Comparison of ENCODE assay signal across 16 cellular contexts in genomic region chr5:138874241-138874640, GRCh38. TPM values are rescaled to one million over a fixed set of nuclear protein-coding genes. Genes with fewer than 3 reads are reported as not detected.
DNase-seq lines count a peak whose midpoint lies in the region; ATAC-seq, FAIRE-seq and TF ChIP-seq lines count a peak whose summit lies in the region.
"Had no signal": no experiment of that assay in that cellular context is flagged by ENCODE, and none has a peak within 500 bp of the region (broad histone marks: within the 10 kb centered on the region; RNA-seq: fewer than 3 reads in every experiment).

No MANE protein-coding gene starts in this region.

- H3K4me3 ChIP-seq in IMR-90 (ENCODE audit: insufficient read depth, low read depth, low read length): no peak overlapping the region
- H3K4me3 ChIP-seq in astrocyte (ENCODE audit: insufficient read depth, low read depth, low read length): peak overlapping the region; percentile 57
- peak overlapping the region; percentile 21 for H3K4me3 ChIP-seq in kidney epithelial cell (ENCODE audit: low read depth, low read length)
- peak overlapping the region in 3 of 5 donors; percentile 38 to 56 (median 46) for H3K4me3 ChIP-seq in subcutaneous abdominal adipose tissue (ENCODE audit: low read depth in 1 of 5, low read length in 5 of 5)
- H3K4me3 ChIP-seq in esophagus muscularis mucosa: no peak overlapping the region
- H3K4me3 ChIP-seq: prostate gland had no signal

- no peak overlapping the region for H4K91ac ChIP-seq in IMR-90 (ENCODE audit: insufficient read depth, low read depth, low read length)

- H3K36me3 ChIP-seq in IMR-90 (ENCODE audit: control insufficient read depth, insufficient read depth, low read length): peaks cover 3% of the 10 kb centered on the region; the same call in 1 of the 2 replicates
- H3K36me3 ChIP-seq in astrocyte (ENCODE audit: insufficient read depth, low read length): no peaks in the 10 kb centered on the region
- no peaks in the 10 kb centered on the region for H3K36me3 ChIP-seq in kidney epithelial cell (ENCODE audit: control insufficient read depth, insufficient read depth, low read length)
- H3K36me3 ChIP-seq in subcutaneous abdominal adipose tissue (ENCODE audit: control insufficient read depth in 5 of 5, insufficient read depth in 5 of 5, low read length in 5 of 5): no peaks in the 10 kb centered on the region
- no peaks in the 10 kb centered on the region for H3K36me3 ChIP-seq in esophagus muscularis mucosa
- H3K36me3 ChIP-seq: gastrocnemius medialis, prostate gland, suprapubic skin had no signal

- H3K14ac ChIP-seq in IMR-90 (replicated peaks; ENCODE audit: low read depth, low read length): no peak overlapping the region

- in situ Hi-C loops in IMR-90 (cut with MboI; ENCODE audit: low sequenced_read_pairs): no loop called here
- in situ Hi-C loops in ACHN (cut with HindIII; ENCODE audit: low pct_ligation_motif_present, low pct_unique_long_range_greater_than_20kb, low sequenced_read_pairs): no loop called here

- H4K5ac ChIP-seq in IMR-90 (ENCODE audit: low read depth, low read length): no peak overlapping the region

- H3K27ac Mint-ChIP-seq in astrocyte (ENCODE audit: unreplicated experiment): no peak overlapping the region

- dilution Hi-C loops in IMR-90 (cut with HindIII; ENCODE audit: low sequenced_read_pairs, unreplicated experiment): no loop called here

- no peak overlapping the region for H3K4ac ChIP-seq in IMR-90 (ENCODE audit: low read depth, low read length)

- H2BK15ac ChIP-seq in IMR-90 (ENCODE audit: low read depth, low read length): no peak overlapping the region

- H3K4me3 Mint-ChIP-seq in astrocyte (ENCODE audit: unreplicated experiment): peak overlapping the region; percentile 24

- H3K4me2 ChIP-seq in IMR-90 (ENCODE audit: low read depth, low read length) (peak overlapping the region; percentile 92), astrocyte (ENCODE audit: low read length) (peak overlapping the region; percentile 86)

- H3K9me3 ChIP-seq in IMR-90 (ENCODE audit: control insufficient read depth, insufficient read depth, low read length) (no peaks in the 10 kb centered on the region), astrocyte (ENCODE audit: insufficient read depth, low read depth, low read length) (no peaks in the 10 kb centered on the region), subcutaneous abdominal adipose tissue (ENCODE audit: control insufficient read depth in 5 of 5, low read length in 5 of 5) (no peaks in the 10 kb centered on the region), esophagus muscularis mucosa (no peaks in the 10 kb centered on the region)
- H3K9me3 ChIP-seq: gastrocnemius medialis, prostate gland, suprapubic skin had no signal

- H3K56ac ChIP-seq in IMR-90 (ENCODE audit: extremely low read depth, insufficient read depth, low read length): no peak overlapping the region

- 60% methylated on average over 1 of the region's 6 CpGs; no CpG with 5 or more reads in 1 of the 2 experiments for WGBS in IMR-90 (ENCODE audit: extremely low coverage in 2 of 2, insufficient read length in 1 of 2), 2 experiments
- WGBS in esophagus muscularis mucosa: 83% methylated on average over 6 of the region's 6 CpGs

- H3K9me1 ChIP-seq in IMR-90 (ENCODE audit: insufficient read depth, low read length): peaks cover 21% of the 10 kb centered on the region

- POLR2A ChIA-PET in IMR-90 (lab: Charles Lee; ENCODE audit: unreplicated experiment): interaction anchor here (0.6 kb wide), 1 partner anchor 239 kb away, joined by 4 read pairs; no protein-coding TSS in a partner anchor

- intact Hi-C loops in IMR-90 (cut with micrococcal nuclease) (no loop called here), esophagus muscularis mucosa (cut with DNase I) (no loop called here)

- no peak for TF ChIP-seq POLR2A in IMR-90 (IDR thresholded peaks at IDR 0.05; ENCODE audit: low read depth, low read length)
- no peak for TF ChIP-seq POLR2A in esophagus muscularis mucosa (IDR thresholded peaks at IDR 0.05; ENCODE audit: low read depth)

- H3K27ac ChIP-seq in IMR-90 (ENCODE audit: insufficient read depth, low read length) (peak overlapping the region; percentile 26; the same call in 1 of the 2 replicates), astrocyte (ENCODE audit: low read depth, low read length) (peak overlapping the region; percentile 21), subcutaneous abdominal adipose tissue (ENCODE audit: low read depth, low read length) (no peak overlapping the region), esophagus muscularis mucosa (replicated peaks in 1 of 4) (no peak overlapping the region)
- H3K27ac ChIP-seq: gastrocnemius medialis, prostate gland, suprapubic skin had no signal

- H3K4me1 ChIP-seq in IMR-90 (ENCODE audit: control insufficient read depth, insufficient read depth, low read length): peaks cover 25% of the 10 kb centered on the region
- peaks cover 50% of the 10 kb centered on the region for H3K4me1 ChIP-seq in astrocyte (ENCODE audit: insufficient read depth, low read length)
- H3K4me1 ChIP-seq in subcutaneous abdominal adipose tissue (ENCODE audit: control insufficient read depth in 5 of 5, insufficient read depth in 5 of 5, low read length in 5 of 5): peaks cover 0 to 36% (median 14%) of the 10 kb centered on the region in 5 donors
- H3K4me1 ChIP-seq in esophagus muscularis mucosa: peaks cover 51 to 80% (median 74%) of the 10 kb centered on the region in 4 donors

- H2BK120ac ChIP-seq in IMR-90 (ENCODE audit: low read depth, low read length): no peak overlapping the region

- H4K20me1 ChIP-seq in IMR-90 (ENCODE audit: insufficient read depth, low read length) (peaks cover 86% of the 10 kb centered on the region), astrocyte (ENCODE audit: insufficient read depth, low read length) (peaks cover 85% of the 10 kb centered on the region)

- H3K4me1 Mint-ChIP-seq in astrocyte (ENCODE audit: low read depth, unreplicated experiment): peaks cover 65% of the 10 kb centered on the region

- CTCF ChIA-PET in IMR-90 (lab: Yijun Ruan, JAX): no interaction called here

- DNase-seq in IMR-90 (peak; percentile 27), astrocyte (ENCODE audit: low read depth) (peak; percentile 42), kidney epithelial cell (ENCODE audit: low read depth) (no peak), esophagus muscularis mucosa (ENCODE audit: extremely low spot score) (no peak), ACHN (no peak)
- DNase-seq: activated CD4-positive, alpha-beta T cell treated with anti-CD3 and anti-CD28 coated beads, Interleukin-2, amount 50 U/mL, for 1 hour; gastrocnemius medialis; NCI-H1436 treated with DMSO at 0.1 percent for 48 hours; NK-92 treated with Interleukin-12 subunit alpha and Interleukin-12 subunit beta, amount 100 ng/mL, for 24 hours; SW 1271 had no signal

- no peak overlapping the region for H2BK20ac ChIP-seq in IMR-90 (ENCODE audit: low read depth, low read length)

- H3K79me2 ChIP-seq in astrocyte (ENCODE audit: insufficient read depth, low read length): peaks cover 96% of the 10 kb centered on the region

- no peak overlapping the region for H2AFZ ChIP-seq in IMR-90 (replicated peaks; ENCODE audit: low read length, poor library complexity)
- no peak overlapping the region for H2AFZ ChIP-seq in astrocyte (ENCODE audit: low read depth, low read length)

- no peak for FAIRE-seq in astrocyte (lab: Jason Lieb, UNC)
- FAIRE-seq: colon had no signal

- no peak for TF ChIP-seq RAD21 in IMR-90 (IDR thresholded peaks at IDR 0.05; ENCODE audit: low read length)

- TF ChIP-seq CTCF in IMR-90 (conservative IDR thresholded peaks at IDR 0.05; ENCODE audit: low read depth, low read length) (no peak), astrocyte (IDR thresholded peaks at IDR 0.05; ENCODE audit: insufficient read depth, low read depth, low read length) (no peak), kidney epithelial cell (IDR thresholded peaks at IDR 0.05; ENCODE audit: insufficient read depth, low read length, poor library complexity, severe bottlenecking) (no peak), esophagus muscularis mucosa (IDR thresholded peaks at IDR 0.05) (no peak)

- no peak overlapping the region for H3K18ac ChIP-seq in IMR-90 (ENCODE audit: low read depth, low read length)

- ATAC-seq in IMR-90 (ENCODE audit: low read depth): no peak
- ATAC-seq in GM18867 (IDR thresholded peaks at IDR 0.05; ENCODE audit: unreplicated experiment): no peak
- ATAC-seq: gastrocnemius medialis, left lobe of liver had no signal

- no peak overlapping the region for H2AK9ac ChIP-seq in IMR-90 (replicated peaks; ENCODE audit: low read depth, low read length, poor library complexity)

- H2AK5ac ChIP-seq in IMR-90 (ENCODE audit: low read depth, low read length): no peak overlapping the region; the same call in 1 of the 2 replicates

- H3K27me3 Mint-ChIP-seq in astrocyte (ENCODE audit: low read depth, unreplicated experiment): no peaks in the 10 kb centered on the region

- H3K36me3 Mint-ChIP-seq in astrocyte (ENCODE audit: low read depth, unreplicated experiment): no peaks in the 10 kb centered on the region

- no TSS peak for BruUV-seq in IMR-90 (replicated peaks; lab: Mats Ljungman, UMichigan)

- no peak overlapping the region for H3K23ac ChIP-seq in IMR-90 (ENCODE audit: low read depth, low read length)

- no peak overlapping the region for H2BK5ac ChIP-seq in IMR-90 (ENCODE audit: low read depth, low read length, poor library complexity, severe bottlenecking)

- H3K9ac ChIP-seq in IMR-90 (ENCODE audit: low read depth, low read length): no peak overlapping the region
- peak overlapping the region; percentile 78 for H3K9ac ChIP-seq in astrocyte (ENCODE audit: low read length)
- no peak overlapping the region for H3K9ac ChIP-seq in subcutaneous abdominal adipose tissue (ENCODE audit: low read length in 5 of 5)

- no peak overlapping the region for H4K8ac ChIP-seq in IMR-90 (ENCODE audit: low read depth in 2 of 2, low read length in 2 of 2)

- no peak for TF ChIP-seq EP300 in esophagus muscularis mucosa (IDR thresholded peaks at IDR 0.05)

- peaks cover 41 to 73% of the 10 kb centered on the region in 2 experiments for H3K79me1 ChIP-seq in IMR-90 (ENCODE audit: low read depth in 1 of 2, low read length in 2 of 2)

- H3K9me3 Mint-ChIP-seq in astrocyte (ENCODE audit: unreplicated experiment): no peaks in the 10 kb centered on the region

- no peaks in the 10 kb centered on the region for H3K27me3 ChIP-seq in IMR-90 (ENCODE audit: control insufficient read depth, insufficient read depth, low read length)
- H3K27me3 ChIP-seq in astrocyte (ENCODE audit: insufficient read depth, low read length): no peaks in the 10 kb centered on the region
- H3K27me3 ChIP-seq in kidney epithelial cell (ENCODE audit: control insufficient read depth, insufficient read depth, low read length): no peaks in the 10 kb centered on the region
- H3K27me3 ChIP-seq in subcutaneous abdominal adipose tissue (ENCODE audit: control insufficient read depth in 5 of 5, insufficient read depth in 4 of 5, low read length in 5 of 5): no peaks in the 10 kb centered on the region
- no peaks in the 10 kb centered on the region for H3K27me3 ChIP-seq in esophagus muscularis mucosa
- H3K27me3 ChIP-seq: gastrocnemius medialis, suprapubic skin had no signal

RNA-seq across cellular contexts. Expression of gene LRRTM2, which starts 0.9 kb away (rescaled TPM):
- total RNA-seq in IMR-90 (2012; rRNA removed) (1.9 and 2.0 TPM in 2 replicates), astrocyte (0.54 and 0.70 TPM in 2 replicates), kidney epithelial cell (0.25 TPM in 1 of 2 replicates, not detected in the other), esophagus muscularis mucosa (under 1 TPM; 0.06 to 0.42 (median 0.12) TPM)
- polyA plus RNA-seq in IMR-90 (2012; rRNA removed): 0.39 and 0.53 TPM in 2 replicates
- 0.12 and 0.19 TPM in 2 replicates for polyA plus RNA-seq in IMR-90 (2012; cell fraction: cytosol; rRNA removed)
- 0.07 and 0.57 TPM in 2 replicates for polyA plus RNA-seq in IMR-90 (2012; cell fraction: nucleus; rRNA removed; ENCODE audit: low replicate concordance)
- total RNA-seq: left lobe of liver, prostate gland had no signal

Comparison
In these comparisons a context has a peak if more than half of its experiments do, and no peak if none do; other contexts are left out.
1. DNase-seq: peak in IMR-90 (single experiment) and astrocyte (single experiment); none in kidney epithelial cell (single experiment), esophagus muscularis mucosa (single experiment) and ACHN (single experiment).
2. H3K27ac ChIP-seq: peak in IMR-90 (single experiment) and astrocyte (single experiment); none in subcutaneous abdominal adipose tissue (single experiment) and esophagus muscularis mucosa (0 of 4).
3. H3K4me3 ChIP-seq: peak in astrocyte (single experiment), kidney epithelial cell (single experiment) and subcutaneous abdominal adipose tissue (3 of 5); none in IMR-90 (single experiment) and esophagus muscularis mucosa (0 of 4).